ENCODE assay signal across 8 cellular contexts in genomic region chr11:121237247-121237646, GRCh38. TPM values are rescaled to one million over a fixed set of nuclear protein-coding genes. Genes with fewer than 3 reads are reported as not detected.
DNase-seq lines count a peak whose midpoint lies in the region; ATAC-seq, FAIRE-seq and TF ChIP-seq lines count a peak whose summit lies in the region.
"Not testable (repeated sequence)": the region's sequence is repeated elsewhere in the genome, so short reads cannot be mapped to it uniquely, and the experiment has no call there.

No MANE protein-coding gene starts in this region.

- not testable (repeated sequence) for TF ChIP-seq CTCF in GM10248 (IDR thresholded peaks at IDR 0.05; ENCODE audit: control extremely low read depth, extremely low read depth, low read depth, missing control alignments); chondrocyte (IDR thresholded peaks at IDR 0.05); smooth muscle cell (IDR thresholded peaks at IDR 0.05; ENCODE audit: borderline replicate concordance, insufficient read depth, poor library complexity, severe bottlenecking)

- peaks cover 15% of the 10 kb centered on the region for H3K4me1 Mint-ChIP-seq in T-helper 1 cell treated with Interleukin-12 subunit alpha and Interleukin-12 subunit beta and Interleukin-4 antibody, amounts not matched to agents 30 μg/mL and 1 μg/mL, for 36 hours (ENCODE audit: low read depth)
- H3K4me1 Mint-ChIP-seq in chondrocyte (ENCODE audit: low read depth) = peaks cover 16% of the 10 kb centered on the region

- DNase-seq in GM10248 (ENCODE audit: extremely low spot score) = peak; percentile 58
- peak; percentile 29 for DNase-seq in GM19239 (ENCODE audit: insufficient read length, low spot score)
- DNase-seq in NAMALWA (ENCODE audit: low spot score) = peak; percentile 26
- DNase-seq in chondrocyte (ENCODE audit: low spot score); smooth muscle cell (lab: John Stamatoyannopoulos, UW; ENCODE audit: unreplicated experiment): not testable (repeated sequence)

- not testable (repeated sequence) for H3K27ac Mint-ChIP-seq in T-helper 1 cell treated with Interleukin-12 subunit alpha and Interleukin-12 subunit beta and Interleukin-4 antibody, amounts not matched to agents 30 μg/mL and 1 μg/mL, for 36 hours
- H3K27ac Mint-ChIP-seq in chondrocyte (ENCODE audit: unreplicated experiment) = peak overlapping the region; percentile 6

- not testable (repeated sequence) for H3K27me3 ChIP-seq in smooth muscle cell (ENCODE audit: low read depth)

- peak overlapping the region; percentile 4 for H3K4me3 Mint-ChIP-seq in T-helper 1 cell treated with Interleukin-12 subunit alpha and Interleukin-12 subunit beta and Interleukin-4 antibody, amounts not matched to agents 30 μg/mL and 1 μg/mL, for 36 hours
- H3K4me3 Mint-ChIP-seq in chondrocyte (ENCODE audit: unreplicated experiment) = not testable (repeated sequence)

- H3K9ac ChIP-seq in smooth muscle cell (ENCODE audit: low read depth) = not testable (repeated sequence)

- H3K79me2 ChIP-seq in smooth muscle cell (ENCODE audit: low read depth) = not testable (repeated sequence)

- peak overlapping the region; percentile 28 for H3K4me2 ChIP-seq in smooth muscle cell

- 77 to 86% methylated on average over 1 to 2 of the region's 6 CpGs for WGBS in mesodermal cell (ENCODE audit: insufficient coverage in 2 of 2), 2 experiments
- 91% methylated on average over 6 of the region's 6 CpGs for WGBS in smooth muscle cell (ENCODE audit: low lambda C conversion rate)

- not testable (repeated sequence) for H3K9me3 ChIP-seq in mesodermal cell (ENCODE audit: control insufficient read depth, low read length); smooth muscle cell (replicated peaks; ENCODE audit: low read depth)

- ATAC-seq in HG03135 (IDR thresholded peaks at IDR 0.05; ENCODE audit: unreplicated experiment) = peak; percentile 39

- not testable (repeated sequence) for H4K20me1 ChIP-seq in smooth muscle cell (ENCODE audit: low read depth)

- peaks cover 25% of the 10 kb centered on the region for H3K27me3 Mint-ChIP-seq in T-helper 1 cell treated with Interleukin-12 subunit alpha and Interleukin-12 subunit beta and Interleukin-4 antibody, amounts not matched to agents 30 μg/mL and 1 μg/mL, for 36 hours (ENCODE audit: low read depth)
- H3K27me3 Mint-ChIP-seq in chondrocyte (ENCODE audit: low read depth) = peaks cover 17% of the 10 kb centered on the region

- H3K9me3 Mint-ChIP-seq in T-helper 1 cell treated with Interleukin-12 subunit alpha and Interleukin-12 subunit beta and Interleukin-4 antibody, amounts not matched to agents 30 μg/mL and 1 μg/mL, for 36 hours; chondrocyte (ENCODE audit: low read depth): not testable (repeated sequence)

- H2AFZ ChIP-seq in smooth muscle cell (ENCODE audit: low read depth) = not testable (repeated sequence)

- POLR2A ChIA-PET in GM10248 (lab: Yijun Ruan, JAX) = not testable (repeated sequence)

- H3K27ac ChIP-seq in mesodermal cell (ENCODE audit: low read depth, low read length, severe bottlenecking) (peak overlapping the region; percentile 92), smooth muscle cell (ENCODE audit: low read depth) (peak overlapping the region; percentile 84)

- not testable (repeated sequence) for H3K4me3 ChIP-seq in mesodermal cell (ENCODE audit: extremely low read depth, insufficient read depth, low read length, poor library complexity, severe bottlenecking); smooth muscle cell

- FAIRE-seq in GM19239 (lab: Jason Lieb, UNC) = peak; percentile 95

- H3K36me3 ChIP-seq in mesodermal cell (ENCODE audit: control insufficient read depth, insufficient read depth, low read length); smooth muscle cell (ENCODE audit: low read depth): not testable (repeated sequence)

- H3K36me3 Mint-ChIP-seq in T-helper 1 cell treated with Interleukin-12 subunit alpha and Interleukin-12 subunit beta and Interleukin-4 antibody, amounts not matched to agents 30 μg/mL and 1 μg/mL, for 36 hours (ENCODE audit: low read depth); chondrocyte (ENCODE audit: low read depth): not testable (repeated sequence)

- CTCF ChIA-PET in GM10248 (lab: Yijun Ruan, JAX) = interaction anchor here (0.8 to 1.7 kb wide), 4 partner anchors 10 to 354 kb away, joined by 3 to 9 read pairs (median 4); no protein-coding TSS in a partner anchor

- peaks cover 10% of the 10 kb centered on the region for H3F3A ChIP-seq in smooth muscle cell (ENCODE audit: low read depth)

- H3K4me1 ChIP-seq in mesodermal cell (ENCODE audit: control insufficient read depth, insufficient read depth, low read length, poor library complexity, severe bottlenecking) (peaks cover 75% of the 10 kb centered on the region), smooth muscle cell (ENCODE audit: low read depth) (peaks cover 53% of the 10 kb centered on the region)

RNA-seq across cellular contexts. Expression of gene SC5D, which starts 55.3 kb away (rescaled TPM):
- total RNA-seq in chondrocyte (38.9 to 53.4 TPM (median 47.6 TPM) in 3 replicates), smooth muscle cell (138 and 168 TPM in 2 replicates)
- 264 TPM for polyA plus RNA-seq in mesodermal cell (2013, experiment 1 of 2)
- 313 TPM for polyA plus RNA-seq in mesodermal cell (2013, experiment 2 of 2)
- 59.5 and 73.1 TPM in 2 replicates for polyA plus RNA-seq in smooth muscle cell
